ENCODE assay signal across 28 cellular contexts in the genomic region with DNA sequence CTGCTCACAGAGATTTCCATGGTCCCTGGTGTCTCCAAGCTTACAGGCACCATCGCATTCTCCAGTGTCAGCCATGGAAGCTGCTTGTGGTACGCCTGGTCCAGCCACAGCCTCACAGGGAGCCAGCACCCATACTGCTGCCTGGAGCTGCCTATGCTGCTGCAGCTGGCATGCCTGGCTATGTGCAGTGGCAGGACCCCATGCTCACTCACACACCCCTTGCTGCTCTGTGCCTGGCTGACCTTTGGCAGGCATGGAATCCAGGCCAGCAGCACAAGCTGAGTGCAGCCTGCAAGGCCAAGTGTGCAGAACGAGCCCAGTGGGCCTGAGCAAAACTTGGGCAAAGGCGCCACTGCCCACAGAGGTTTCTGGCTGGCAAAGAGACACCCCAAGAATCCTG.
"Had no signal": no experiment of that assay in that cellular context is flagged by ENCODE, and none has a peak within 500 bp of the region (broad histone marks: within the 10 kb centered on the region; RNA-seq: fewer than 3 reads in every experiment).

No MANE protein-coding gene starts in this region.

- H3K27me3 Mint-ChIP-seq: progenitor cell of endocrine pancreas had no signal

- H3K27me3 ChIP-seq: esophagus squamous epithelium, neutrophil, pancreas, sigmoid colon, testis, tibial artery, upper lobe of left lung, uterus had no signal

- H3K4me3 Mint-ChIP-seq: immature natural killer cell; natural killer cell; stimulated activated effector memory CD8-positive, alpha-beta T cell treated with anti-CD3 and anti-CD28 coated beads, Interleukin-12 subunit alpha, Interleukin-12 subunit beta, amount 100 ng/mL, for 72 hours had no signal

- H3K36me3 ChIP-seq: esophagus squamous epithelium, lower lobe of right lung, neutrophil, pancreas, sigmoid colon, tibial artery, upper lobe of left lung, uterus had no signal

- FAIRE-seq: endometrium, pancreas had no signal

- H3K4me3 ChIP-seq: coronary artery, esophagus squamous epithelium, lower lobe of right lung, pancreas, sigmoid colon, testis, tibial artery, upper lobe of left lung, uterus had no signal

- ATAC-seq: left colon; lower lobe of right lung; natural killer cell; pancreas; stimulated activated effector memory CD8-positive, alpha-beta T cell treated with anti-CD3 and anti-CD28 coated beads, Interleukin-12 subunit alpha, Interleukin-12 subunit beta, amount 100 ng/mL, for 72 hours had no signal

- H3K9me3 ChIP-seq: pancreas, testis, uterus had no signal

- H3K36me3 Mint-ChIP-seq: stimulated activated effector memory CD8-positive, alpha-beta T cell treated with anti-CD3 and anti-CD28 coated beads, Interleukin-12 subunit alpha, Interleukin-12 subunit beta, amount 100 ng/mL, for 72 hours had no signal

- H3K27ac ChIP-seq: coronary artery, esophagus squamous epithelium, lower lobe of right lung, neutrophil, pancreas, sigmoid colon, testis, tibial artery, upper lobe of left lung, uterus had no signal

- H3K4me1 ChIP-seq: lower lobe of right lung, pancreas, sigmoid colon, testis, tibial artery, upper lobe of left lung, uterus had no signal

- DNase-seq: dermis blood vessel endothelial cell; effector memory CD4-positive, alpha-beta T cell; erythroblast; esophagus squamous epithelium; foreskin melanocyte; hypothalamus; immature natural killer cell; islet precursor cell; kidney glomerular epithelial cell; left colon; left ventricle myocardium superior; lower lobe of right lung; natural killer cell; pancreas; sigmoid colon; stimulated activated CD4-positive, alpha-beta T cell treated with anti-CD3 and anti-CD28 coated beads, Interleukin-2, amount 100 ng/mL, for 24 hours; stimulated activated CD4-positive, alpha-beta T cell treated with anti-CD3 and anti-CD28 coated beads, Interleukin-4, amount 100 ng/mL, for 24 hours; stimulated activated naive CD4-positive, alpha-beta T cell treated with Interleukin-2 at 50 U/mL for 16 hours; substantia nigra; testis; tibial artery; uterus had no signal

- H3K27ac Mint-ChIP-seq: immature natural killer cell; natural killer cell; stimulated activated effector memory CD8-positive, alpha-beta T cell treated with anti-CD3 and anti-CD28 coated beads, Interleukin-12 subunit alpha, Interleukin-12 subunit beta, amount 100 ng/mL, for 72 hours had no signal
